9 cellular contexts compared by ENCODE assay signal in genomic region chr3:58659051-58659675, GRCh38. TPM values are rescaled to one million over a fixed set of nuclear protein-coding genes. Genes with fewer than 3 reads are reported as not detected.
DNase-seq lines count a peak whose midpoint lies in the region; ATAC-seq, FAIRE-seq and TF ChIP-seq lines count a peak whose summit lies in the region.
"Had no signal": no experiment of that assay in that cellular context is flagged by ENCODE, and none has a peak within 500 bp of the region (broad histone marks: within the 10 kb centered on the region; RNA-seq: fewer than 3 reads in every experiment).

No MANE protein-coding gene starts in this region.

- WGBS in heart right ventricle, 2 donors: 50 to 55% methylated on average over 15 of the region's 15 CpGs

- ATAC-seq in heart right ventricle (peak in 6 of 8 donors; percentile 27 to 55 (median 45)), sciatic nerve (peak; percentile 46), GM18520 (IDR thresholded peaks at IDR 0.05; ENCODE audit: unreplicated experiment) (no peak)
- ATAC-seq: activated CD4-positive, alpha-beta T cell treated with anti-CD3 and anti-CD28 coated beads for 36 hours had no signal

- peak; percentile 72 for TF ChIP-seq CTCF in WERI-Rb-1 (IDR thresholded peaks at IDR 0.05; ENCODE audit: low read depth, low read length)
- TF ChIP-seq CTCF in heart right ventricle (IDR thresholded peaks at IDR 0.05): peak in 6 of 9 donors; percentile 26 to 44 (median 35)

- no peak overlapping the region for H3K27ac ChIP-seq in WERI-Rb-1
- no peak overlapping the region for H3K27ac ChIP-seq in heart right ventricle

- no peaks in the 10 kb centered on the region for H3K36me3 ChIP-seq in H7 (replicated peaks; ENCODE audit: control insufficient read depth, insufficient read depth, low read length)
- no peaks in the 10 kb centered on the region for H3K36me3 ChIP-seq in WERI-Rb-1
- no peaks in the 10 kb centered on the region for H3K36me3 ChIP-seq in heart right ventricle

- no peak overlapping the region for H3K4me3 ChIP-seq in H7 (ENCODE audit: insufficient read depth, low read depth, low read length)
- no peak overlapping the region for H3K4me3 ChIP-seq in WERI-Rb-1 (ENCODE audit: low read depth, low read length)
- no peak overlapping the region for H3K4me3 ChIP-seq in heart right ventricle

- no peak for TF ChIP-seq POLR2A in GM12891 (IDR thresholded peaks at IDR 0.05; ENCODE audit: low read depth, low read length)

- no peak for FAIRE-seq in GM12891 (lab: Jason Lieb, UNC)

- H3K4me1 ChIP-seq in heart right ventricle: no peaks in the 10 kb centered on the region

- H3K9me3 ChIP-seq in WERI-Rb-1 (ENCODE audit: severe bottlenecking) (no peaks in the 10 kb centered on the region), heart right ventricle (no peaks in the 10 kb centered on the region)

- DNase-seq in H7: peak; percentile 85
- peak; percentile 52 for DNase-seq in WERI-Rb-1
- peak in 1 of 2 donors; percentile 20 for DNase-seq in heart right ventricle
- no peak for DNase-seq in sciatic nerve (ENCODE audit: low spot score)
- no peak for DNase-seq in stimulated activated CD4-positive, alpha-beta T cell treated with anti-CD3 and anti-CD28 coated beads, Interleukin-4, amount 100 ng/mL, for 24 hours
- no peak for DNase-seq in GM12891 (ENCODE audit: insufficient read length, low spot score)
- DNase-seq in stimulated activated CD8-positive, alpha-beta memory T cell treated with anti-CD3 and anti-CD28 coated beads, Interleukin-4, amount 100 ng/mL, for 48 hours: no peak
- DNase-seq: activated CD4-positive, alpha-beta T cell treated with anti-CD3 and anti-CD28 coated beads for 36 hours had no signal

- intact Hi-C loops in heart right ventricle (cut with DNase I) (no loop called here), sciatic nerve (cut with DNase I) (no loop called here)

- H3K27me3 ChIP-seq in H7 (ENCODE audit: control insufficient read depth, insufficient read depth, low read length): no peaks in the 10 kb centered on the region; the same call in 1 of the 2 replicates
- H3K27me3 ChIP-seq in WERI-Rb-1 (ENCODE audit: insufficient read depth, low read depth, severe bottlenecking): no peaks in the 10 kb centered on the region
- peaks cover 0 to 10% (median 0%) of the 10 kb centered on the region in 7 donors for H3K27me3 ChIP-seq in heart right ventricle

TF ChIP-seq in GM12891, 5 proteins besides CTCF, POLR2A, EP300 and RAD21:
- no peak for TF ChIP-seq PAX5 (IDR thresholded peaks at IDR 0.05; ENCODE audit: insufficient read depth, low read length, severe bottlenecking)
- no peak for TF ChIP-seq POLR2AphosphoS5 (IDR thresholded peaks at IDR 0.05; ENCODE audit: low read depth, low read length)
- no peak for TF ChIP-seq SPI1 (IDR thresholded peaks at IDR 0.05; ENCODE audit: low read depth, low read length)
- TF ChIP-seq POU2F2 (IDR thresholded peaks at IDR 0.05; ENCODE audit: low read depth, low read length): no peak
- TF ChIP-seq TAF1 (IDR thresholded peaks at IDR 0.05; ENCODE audit: low read depth, low read length): no peak

RNA-seq across cellular contexts. Expression of gene FAM3D, which starts 7.4 kb away (rescaled TPM):
- total RNA-seq in H7 (2014; rRNA removed; shearing (Covaris generic)): not detected in 2 replicates
- total RNA-seq in heart right ventricle (not detected), sciatic nerve (not detected)
- under 1 TPM; 0.07 to 0.37 TPM for polyA plus RNA-seq in heart right ventricle
- polyA plus RNA-seq in GM12891 (2012; ENCODE audit: low read depth, missing spikeins): not detected
- total RNA-seq: activated CD4-positive, alpha-beta T cell treated with anti-CD3 and anti-CD28 coated beads for 36 hours had no signal

Comparison
In these comparisons a context has a peak if more than half of its experiments do, and no peak if none do; other contexts are left out.
1. DNase-seq: peak in H7 (single experiment) and WERI-Rb-1 (single experiment); none in sciatic nerve (single experiment), stimulated activated CD4-positive, alpha-beta T cell treated with anti-CD3 and anti-CD28 coated beads, Interleukin-4, amount 100 ng/mL, for 24 hours (single experiment), GM12891 (single experiment) and stimulated activated CD8-positive, alpha-beta memory T cell treated with anti-CD3 and anti-CD28 coated beads, Interleukin-4, amount 100 ng/mL, for 48 hours (single experiment).